8 cellular contexts compared by ENCODE assay signal in the genomic region with DNA sequence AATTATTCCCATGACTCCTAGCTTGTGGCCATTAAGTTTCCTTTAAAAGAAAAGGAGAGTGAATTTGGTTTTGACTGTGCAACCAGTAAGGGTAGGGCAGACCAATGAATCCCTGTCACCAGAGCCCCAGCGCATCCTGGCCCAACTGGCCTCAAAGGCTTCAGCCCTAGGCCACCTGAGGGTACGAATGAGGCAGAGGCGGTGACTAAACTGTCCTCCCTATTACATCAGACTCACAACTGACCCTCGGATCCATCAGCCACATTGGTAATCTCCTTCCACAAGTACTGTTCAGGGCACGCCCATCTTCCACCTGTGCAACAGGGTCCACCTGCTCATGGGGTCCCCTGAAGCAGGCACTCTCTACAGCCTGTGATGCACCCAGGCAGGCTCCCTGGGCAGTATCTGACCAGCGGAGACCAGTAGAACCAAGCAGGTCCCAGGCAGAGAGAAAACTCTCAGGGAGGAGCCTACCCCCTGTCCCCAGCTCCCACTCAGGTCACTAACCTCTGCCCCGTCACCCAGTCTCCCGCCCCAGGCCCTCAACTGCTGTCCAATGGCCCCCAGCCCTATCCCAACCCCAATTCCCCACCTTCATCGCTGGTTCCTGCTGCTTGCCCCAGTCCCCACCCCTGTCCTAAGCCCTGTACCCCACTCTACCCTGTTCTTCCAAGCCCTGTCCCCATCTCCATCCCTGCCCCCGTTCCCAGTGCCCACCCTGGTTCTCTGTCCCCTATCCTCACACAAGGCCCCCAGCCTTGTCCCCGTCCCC. TPM values are rescaled to one million over a fixed set of nuclear protein-coding genes. Genes with fewer than 3 reads are reported as not detected.
DNase-seq lines count a peak whose midpoint lies in the region; ATAC-seq and TF ChIP-seq lines count a peak whose summit lies in the region.

No MANE protein-coding gene starts in this region.

- DNase-seq in GM06990 (ENCODE audit: extremely low read depth, insufficient read length) (no peak), T-helper 17 cell (no peak), fibroblast of the aortic adventitia (ENCODE audit: low read depth) (no peak), prostate gland (ENCODE audit: low spot score) (no peak), NCI-H748 treated with DMSO at 0.1 percent for 48 hours (lab: John Stamatoyannopoulos, UW) (no peak), DMS 273 (lab: John Stamatoyannopoulos, UW; ENCODE audit: unreplicated experiment) (no peak), midbrain (lab: John Stamatoyannopoulos, UW) (no peak)

- H3K4me3 ChIP-seq in GM06990 (replicated peaks; ENCODE audit: low read depth, low read length), result peak overlapping the region; percentile 76
- peak overlapping the region; percentile 89 for H3K4me3 ChIP-seq in fibroblast of the aortic adventitia (ENCODE audit: low read depth, low read length)
- peak overlapping the region; percentile 98 to 99 for H3K4me3 ChIP-seq in prostate gland

- intact Hi-C loops in prostate gland (cut with DNase I), result no loop called here

- H3K36me3 Mint-ChIP-seq in T-helper 17 cell (ENCODE audit: low read depth), result no peaks in the 10 kb centered on the region

- peaks cover 7% of the 10 kb centered on the region for H3K4me1 ChIP-seq in prostate gland (replicated peaks)

- 60% methylated on average over 11 of the region's 11 CpGs for WGBS in prostate gland

- no peaks in the 10 kb centered on the region for H3K27me3 Mint-ChIP-seq in T-helper 17 cell

- peak overlapping the region; percentile 84 for H3K27ac Mint-ChIP-seq in T-helper 17 cell

- H3K4me3 Mint-ChIP-seq in T-helper 17 cell, result peak overlapping the region; percentile 95

- TF ChIP-seq POLR2A in prostate gland (IDR thresholded peaks at IDR 0.05), result no peak

- peak overlapping the region; percentile 82 to 91 for H3K27ac ChIP-seq in prostate gland

- H3K4me1 Mint-ChIP-seq in T-helper 17 cell, result peaks cover 8% of the 10 kb centered on the region

- H3K36me3 ChIP-seq in GM06990 (ENCODE audit: control insufficient read depth, insufficient read depth, low read length) (peaks cover 30% of the 10 kb centered on the region), prostate gland (peaks cover 6 to 13% of the 10 kb centered on the region in 2 donors)

- TF ChIP-seq CTCF in GM06990 (IDR thresholded peaks at IDR 0.05; ENCODE audit: insufficient read depth, low read length, poor library complexity, severe bottlenecking) (no peak), fibroblast of the aortic adventitia (IDR thresholded peaks at IDR 0.05; ENCODE audit: insufficient read depth, low read length) (no peak), prostate gland (IDR thresholded peaks at IDR 0.05) (no peak)

- ATAC-seq in T-helper 17 cell, result no peak
- ATAC-seq in GM19397 (IDR thresholded peaks at IDR 0.05; ENCODE audit: unreplicated experiment), result no peak

- H3K27me3 ChIP-seq in GM06990 (replicated peaks; ENCODE audit: control insufficient read depth, insufficient read depth, low read length), result no peaks in the 10 kb centered on the region
- H3K27me3 ChIP-seq in prostate gland (replicated peaks; ENCODE audit: insufficient read depth), result no peaks in the 10 kb centered on the region

- H3K9me3 ChIP-seq in T-helper 17 cell (ENCODE audit: control insufficient read depth, low read length, poor library complexity, severe bottlenecking), result no peaks in the 10 kb centered on the region
- H3K9me3 ChIP-seq in prostate gland, result no peaks in the 10 kb centered on the region

RNA-seq across cellular contexts. Expression of gene EDF1, which starts 0.9 kb away (rescaled TPM):
- 100 to 1,000 TPM; 212 to 224 TPM for total RNA-seq in T-helper 17 cell
- 83.0 and 248 TPM in 2 replicates for total RNA-seq in fibroblast of the aortic adventitia (ENCODE audit: low replicate concordance)
- 100 to 1,000 TPM; 399 to 528 TPM for total RNA-seq in prostate gland

RNA-seq across cellular contexts. Expression of gene MAMDC4, which starts 13.0 kb away (rescaled TPM):
- total RNA-seq in T-helper 17 cell (1 to 10 TPM; 3.4 TPM), fibroblast of the aortic adventitia (ENCODE audit: low replicate concordance) (0.81 TPM in 1 of 2 replicates, not detected in the other), prostate gland (10 to 100 TPM in 1 of 2 donors, 1 to 10 TPM in 1; 5.2 to 17.7 TPM)

RNA-seq across cellular contexts. Expression of gene PHPT1, which starts 16.0 kb away (rescaled TPM):
- total RNA-seq in T-helper 17 cell (10 to 100 TPM; 33.8 to 36.2 TPM), fibroblast of the aortic adventitia (ENCODE audit: low replicate concordance) (28.7 and 83.2 TPM in 2 replicates), prostate gland (100 to 1,000 TPM; 139 to 212 TPM)

RNA-seq across cellular contexts. Expression of gene TRAF2, which starts 21.1 kb away (rescaled TPM):
- total RNA-seq in T-helper 17 cell (10 to 100 TPM; 20.8 to 21.4 TPM), fibroblast of the aortic adventitia (ENCODE audit: low replicate concordance) (5.6 and 7.9 TPM in 2 replicates), prostate gland (10 to 100 TPM; 23.6 to 24.2 TPM)

RNA-seq across cellular contexts. Expression of gene AJM1, which starts 22.9 kb away (rescaled TPM):
- total RNA-seq in T-helper 17 cell (1 to 10 TPM; 2.9 to 3.7 TPM), fibroblast of the aortic adventitia (ENCODE audit: low replicate concordance) (1.1 and 1.3 TPM in 2 replicates), prostate gland (10 to 100 TPM in 1 of 2 donors, 1 to 10 TPM in 1; 3.6 to 10.1 TPM)
